Comparison of ENCODE assay signal across 1 cellular context in the genomic region with DNA sequence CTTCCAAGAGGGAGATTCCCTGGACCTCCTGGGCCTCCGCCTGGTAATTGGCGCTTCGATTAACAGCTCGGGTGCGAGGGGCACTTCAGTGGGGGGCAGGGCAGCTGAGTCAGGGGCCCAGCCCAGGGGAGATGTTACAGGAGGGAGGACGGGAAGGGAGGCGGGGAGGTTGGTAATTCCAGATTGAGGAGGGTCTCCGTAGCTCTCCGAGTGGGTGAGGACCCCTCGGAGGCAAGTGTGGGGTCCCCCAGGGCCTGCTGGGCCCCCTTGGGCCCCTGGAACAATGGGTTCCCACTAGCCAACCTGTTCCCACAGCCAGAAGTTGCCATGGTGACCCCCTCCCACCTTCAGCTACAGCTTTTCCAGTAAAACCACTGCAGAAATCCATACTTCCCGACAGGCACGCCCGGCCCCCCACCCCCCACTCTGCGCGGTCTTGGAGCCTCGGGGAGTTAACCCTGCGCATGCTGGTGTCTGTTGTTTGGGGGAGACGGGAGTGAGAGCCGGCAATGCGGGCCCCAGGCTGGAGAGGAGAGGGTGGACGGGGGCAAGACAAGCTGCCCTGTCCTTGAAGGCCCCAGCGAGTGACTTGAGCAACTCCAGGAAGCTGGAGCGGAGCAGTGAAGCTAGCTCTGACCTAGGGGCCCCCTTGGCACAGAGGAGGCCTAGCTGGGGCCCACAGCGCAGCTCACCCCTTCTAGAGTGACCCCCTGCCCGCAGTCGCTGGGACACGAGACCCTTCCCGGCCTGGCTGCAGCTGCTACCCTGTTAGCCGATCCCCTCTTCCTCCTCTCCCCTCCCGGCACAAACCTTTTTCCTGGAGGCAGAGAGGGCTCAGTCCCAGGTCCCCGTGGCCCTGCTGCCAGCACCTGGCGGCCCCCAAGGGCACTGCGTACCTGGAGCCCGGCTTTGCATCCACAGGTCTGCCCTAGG.
A peak's percentile ranks its signal among the peaks of the same experiment; 100 is the strongest.
TF ChIP-seq lines count a peak whose summit lies in the region.

No MANE protein-coding gene starts in this region.

TF ChIP-seq in HEK293, 187 proteins besides CTCF, POLR2A, EP300 and RAD21 (continued from another document):
- TF ChIP-seq SCRT2 (tag by site-specific recombination; IDR thresholded peaks at IDR 0.05) (0 out of 2 replicates have a peak, but pooled peaks have one; percentile 17), KLF1 (tag by site-specific recombination; IDR thresholded peaks at IDR 0.05) (no peak), ZNF341 (tag by site-specific recombination; IDR thresholded peaks at IDR 0.05; ENCODE audit: low read depth) (peak; percentile 71), GLIS2 (tag by site-specific recombination; IDR thresholded peaks at IDR 0.05) (peak; percentile 81), ZNF398 (tag by site-specific recombination; IDR thresholded peaks at IDR 0.05) (0 out of 2 replicates have a peak, but pooled peaks have one; percentile 24)
